28 cellular contexts compared by ENCODE assay signal in genomic region chr10:59096631-59097030, GRCh38.
"Had no signal": no experiment of that assay in that cellular context is flagged by ENCODE, and none has a peak within 500 bp of the region (broad histone marks: within the 10 kb centered on the region; RNA-seq: fewer than 3 reads in every experiment).

No MANE protein-coding gene starts in this region.

- ATAC-seq: activated T-cell treated with anti-CD3 and anti-CD28 coated beads, Interleukin-2, amount 50 U/mL, for 4 hours; Panc1; Right ventricle myocardium inferior; T-cell had no signal

- H3K27me3 Mint-ChIP-seq: activated CD4-positive, alpha-beta memory T cell treated with anti-CD3 and anti-CD28 coated beads for 36 hours; activated CD4-positive, alpha-beta T cell treated with anti-CD3 and anti-CD28 coated beads, Interleukin-2, amount 10 ng/mL, durations not matched to agents 7 days and 5 days; activated naive CD8-positive, alpha-beta T cell; T-cell had no signal

- H3K4me3 ChIP-seq: MG63, SK-N-MC had no signal

- H3K27me3 ChIP-seq: MG63 had no signal

- H3K27ac ChIP-seq: KMS-11, SK-N-MC, VCaP had no signal

- H3K9me3 Mint-ChIP-seq: activated CD4-positive, alpha-beta memory T cell treated with anti-CD3 and anti-CD28 coated beads for 36 hours; activated CD4-positive, alpha-beta T cell treated with anti-CD3 and anti-CD28 coated beads, Interleukin-2, amount 10 ng/mL, durations not matched to agents 7 days and 5 days had no signal

- H3K27ac Mint-ChIP-seq: activated CD4-positive, alpha-beta memory T cell treated with anti-CD3 and anti-CD28 coated beads for 36 hours; activated CD4-positive, alpha-beta T cell treated with anti-CD3 and anti-CD28 coated beads, Interleukin-2, amount 10 ng/mL, durations not matched to agents 7 days and 5 days; activated naive CD8-positive, alpha-beta T cell; T-cell had no signal

- H3K9me3 ChIP-seq: MG63 had no signal

- H3K4me1 Mint-ChIP-seq: activated CD4-positive, alpha-beta T cell treated with anti-CD3 and anti-CD28 coated beads, Interleukin-2, amount 10 ng/mL, durations not matched to agents 7 days and 5 days; T-cell had no signal

- H3K36me3 ChIP-seq: MG63 had no signal

- H3K36me3 Mint-ChIP-seq: activated CD4-positive, alpha-beta memory T cell treated with anti-CD3 and anti-CD28 coated beads for 36 hours; activated naive CD8-positive, alpha-beta T cell; T-cell had no signal

- H3K4me3 Mint-ChIP-seq: activated CD4-positive, alpha-beta memory T cell treated with anti-CD3 and anti-CD28 coated beads for 36 hours; activated CD4-positive, alpha-beta T cell treated with anti-CD3 and anti-CD28 coated beads, Interleukin-2, amount 10 ng/mL, durations not matched to agents 7 days and 5 days; activated naive CD8-positive, alpha-beta T cell; activated T-cell treated with anti-CD3 and anti-CD28 coated beads, Interleukin-2, amount 50 U/mL, for 4 hours; T-cell had no signal

- DNase-seq: activated CD4-positive, alpha-beta memory T cell treated with anti-CD3 and anti-CD28 coated beads for 36 hours; activated CD4-positive, alpha-beta T cell treated with anti-CD3 and anti-CD28 coated beads, Interleukin-2, amount 10 ng/mL, durations not matched to agents 7 days and 5 days; activated CD4-positive, CD25-positive, alpha-beta regulatory T cell; activated CD8-positive, alpha-beta memory T cell treated with anti-CD3 and anti-CD28 coated beads for 24 hours; activated effector memory CD4-positive, alpha-beta T cell treated with anti-CD3 and anti-CD28 coated beads, Interleukin-2, amount 50 U/mL, for 16 hours; activated naive CD4-positive, alpha-beta T cell treated with Interleukin-2 at 50 U/mL for 16 hours; activated T-cell treated with anti-CD3 and anti-CD28 coated beads, Interleukin-2, amount 50 U/mL, for 4 hours; MG63; MV-4-11; NCI-H1092 treated with DMSO at 0.1 percent for 48 hours; NCI-H1417 treated with DMSO at 0.1 percent for 48 hours; NCI-H1694; NCI-H2029; NCI-H2107; NCI-H345; NCI-H510A; NCI-H526 treated with DMSO at 0.1 percent for 48 hours; NCI-H82; RPMI8226; T-cell; T-helper 2 cell; T1000 had no signal
